In genomic region chr2:60071427-60071826, GRCh38 we compare ENCODE assay signal across 1 cellular context.
TF ChIP-seq lines count a peak whose summit lies in the region.

No MANE protein-coding gene starts in this region.

TF ChIP-seq in WTC11, 78 proteins besides CTCF, POLR2A, EP300 and RAD21 (continued from another document):
- TF ChIP-seq PREB (CRISPR knock-in tag; IDR thresholded peaks at IDR 0.05; ENCODE audit: borderline replicate concordance) (no peak), ZNF263 (CRISPR knock-in tag; IDR thresholded peaks at IDR 0.05; ENCODE audit: low read depth) (no peak), ZSCAN18 (CRISPR knock-in tag; IDR thresholded peaks at IDR 0.05) (no peak)
- TF ChIP-seq, protein P1, sequence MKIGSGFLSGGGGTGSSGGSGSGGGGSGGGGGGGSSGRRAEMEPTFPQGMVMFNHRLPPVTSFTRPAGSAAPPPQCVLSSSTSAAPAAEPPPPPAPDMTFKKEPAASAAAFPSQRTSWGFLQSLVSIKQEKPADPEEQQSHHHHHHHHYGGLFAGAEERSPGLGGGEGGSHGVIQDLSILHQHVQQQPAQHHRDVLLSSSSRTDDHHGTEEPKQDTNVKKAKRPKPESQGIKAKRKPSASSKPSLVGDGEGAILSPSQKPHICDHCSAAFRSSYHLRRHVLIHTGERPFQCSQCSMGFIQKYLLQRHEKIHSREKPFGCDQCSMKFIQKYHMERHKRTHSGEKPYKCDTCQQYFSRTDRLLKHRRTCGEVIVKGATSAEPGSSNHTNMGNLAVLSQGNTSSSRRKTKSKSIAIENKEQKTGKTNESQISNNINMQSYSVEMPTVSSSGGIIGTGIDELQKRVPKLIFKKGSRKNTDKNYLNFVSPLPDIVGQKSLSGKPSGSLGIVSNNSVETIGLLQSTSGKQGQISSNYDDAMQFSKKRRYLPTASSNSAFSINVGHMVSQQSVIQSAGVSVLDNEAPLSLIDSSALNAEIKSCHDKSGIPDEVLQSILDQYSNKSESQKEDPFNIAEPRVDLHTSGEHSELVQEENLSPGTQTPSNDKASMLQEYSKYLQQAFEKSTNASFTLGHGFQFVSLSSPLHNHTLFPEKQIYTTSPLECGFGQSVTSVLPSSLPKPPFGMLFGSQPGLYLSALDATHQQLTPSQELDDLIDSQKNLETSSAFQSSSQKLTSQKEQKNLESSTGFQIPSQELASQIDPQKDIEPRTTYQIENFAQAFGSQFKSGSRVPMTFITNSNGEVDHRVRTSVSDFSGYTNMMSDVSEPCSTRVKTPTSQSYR (CRISPR knock-in tag; IDR thresholded peaks at IDR 0.05) = no peak
